ENCODE assay signal across 8 cellular contexts in the genomic region with DNA sequence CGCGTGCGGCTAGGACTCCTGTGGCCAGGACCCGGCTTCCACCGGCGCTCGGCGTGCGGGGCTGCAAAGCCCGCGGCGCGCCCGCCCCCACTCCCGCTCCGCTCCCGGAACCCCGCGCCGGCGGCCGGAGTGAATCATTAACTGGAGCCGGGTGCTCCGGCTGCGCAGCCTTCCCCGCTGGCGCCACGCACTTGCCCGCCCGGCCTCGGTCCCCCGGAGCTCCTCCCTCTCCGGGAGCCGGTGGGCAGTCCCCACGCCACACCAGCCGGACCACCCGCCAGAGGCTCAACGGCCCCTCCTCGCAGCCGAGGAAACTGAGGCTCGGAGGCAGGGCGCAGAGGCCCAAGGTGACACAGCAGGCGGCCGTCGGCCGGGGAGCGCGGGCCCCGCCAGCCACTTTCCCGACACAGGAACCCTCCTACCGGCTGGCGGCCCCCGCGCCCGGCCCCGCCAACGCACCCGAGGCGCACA. TPM values are rescaled to one million over a fixed set of nuclear protein-coding genes. Genes with fewer than 3 reads are reported as not detected.
DNase-seq lines count a peak whose midpoint lies in the region; ATAC-seq and TF ChIP-seq lines count a peak whose summit lies in the region.

No MANE protein-coding gene starts in this region.

- H3K36me3 ChIP-seq in body of pancreas (replicated peaks in 1 of 2; ENCODE audit: insufficient read depth in 1 of 2, low read depth in 2 of 2) (no peaks in the 10 kb centered on the region), upper lobe of left lung (no peaks in the 10 kb centered on the region)

- H3K4me1 ChIP-seq in body of pancreas (peaks cover 84% of the 10 kb centered on the region), upper lobe of left lung (peaks cover 86 to 91% (median 89%) of the 10 kb centered on the region in 4 donors)

- TF ChIP-seq POLR2A in body of pancreas (IDR thresholded peaks at IDR 0.05) (peak; percentile 53 to 71 (median 67)), upper lobe of left lung (IDR thresholded peaks at IDR 0.05) (no peak)

- peak; percentile 23 for ATAC-seq in GM19328 (IDR thresholded peaks at IDR 0.05; ENCODE audit: unreplicated experiment)
- peak; percentile 42 for ATAC-seq in HG03432 (IDR thresholded peaks at IDR 0.05; ENCODE audit: unreplicated experiment)
- peak; percentile 73 for ATAC-seq in body of pancreas
- ATAC-seq in upper lobe of left lung (ENCODE audit: low FRiP score in 2 of 2) = peak in 1 of 2 donors; percentile 58
- no peak for ATAC-seq in activated CD4-positive, CD25-positive, alpha-beta regulatory T cell treated with anti-CD3 and anti-CD28 coated beads, Interleukin-2, amount 50 U/mL, for 24 hours

- H3K4me3 ChIP-seq in body of pancreas (peak overlapping the region; percentile 46 to 53), upper lobe of left lung (peak overlapping the region; percentile 56 to 87 (median 78))

- H3K9me3 ChIP-seq in body of pancreas (no peaks in the 10 kb centered on the region), upper lobe of left lung (no peaks in the 10 kb centered on the region)

- H3K4me3 Mint-ChIP-seq in CD14-positive monocyte = peak overlapping the region in 1 of 2 donors; percentile 80

- no peak overlapping the region for H3K27ac Mint-ChIP-seq in CD14-positive monocyte

- peaks cover 2% of the 10 kb centered on the region for H3K4me1 Mint-ChIP-seq in CD14-positive monocyte

- H3K36me3 Mint-ChIP-seq in CD14-positive monocyte = peaks cover 0 to 1% of the 10 kb centered on the region in 2 donors

- no peak for TF ChIP-seq EP300 in upper lobe of left lung (IDR thresholded peaks at IDR 0.05)

- peak overlapping the region; percentile 96 to 99 (median 99) for H3K27ac ChIP-seq in body of pancreas
- peak overlapping the region; percentile 80 to 95 (median 93) for H3K27ac ChIP-seq in upper lobe of left lung

- intact Hi-C loops in CD14-positive monocyte (cut with micrococcal nuclease) (no loop called here), body of pancreas (cut with DNase I) (loop anchor here (10.0 kb wide), 1 partner anchor 54 kb away; no protein-coding TSS in a partner anchor)

- peaks cover 0 to 11% (median 2%) of the 10 kb centered on the region in 7 donors for H3K9me3 Mint-ChIP-seq in CD14-positive monocyte

- H3K27me3 Mint-ChIP-seq in CD14-positive monocyte (ENCODE audit: low read depth in 3 of 3) = peaks cover 88 to 99% (median 92%) of the 10 kb centered on the region in 3 donors

- 1% methylated on average over 51 of the region's 59 CpGs; no CpG with 5 or more reads in 1 of the 2 donors for WGBS in body of pancreas, 2 donors
- 2% methylated on average over 11 to 30 of the region's 59 CpGs for WGBS in upper lobe of left lung, 2 donors

- H3K27me3 ChIP-seq in body of pancreas = no peaks in the 10 kb centered on the region
- H3K27me3 ChIP-seq in upper lobe of left lung = peaks cover 0 to 6% (median 0%) of the 10 kb centered on the region in 4 donors

- TF ChIP-seq CTCF in CD14-positive monocyte (IDR thresholded peaks at IDR 0.05) = no peak
- TF ChIP-seq CTCF in body of pancreas (IDR thresholded peaks at IDR 0.05) = no peak
- no peak for TF ChIP-seq CTCF in upper lobe of left lung (IDR thresholded peaks at IDR 0.05)

- DNase-seq in CD14-positive monocyte (ENCODE audit: low spot score) = peak; percentile 33
- DNase-seq in body of pancreas = peak; percentile 79 to 86 (median 82)
- peak; percentile 81 for DNase-seq in left kidney (ENCODE audit: low read depth, low spot score)
- peak in 1 of 2 donors; percentile 92 for DNase-seq in upper lobe of left lung
- no peak for DNase-seq in occipital lobe (lab: John Stamatoyannopoulos, UW)

RNA-seq across cellular contexts. Expression of gene BCAR1, which starts 0.6 kb away (rescaled TPM):
- polyA plus RNA-seq in CD14-positive monocyte = not detected
- total RNA-seq in body of pancreas (10 to 100 TPM; 61.0 to 72.8 TPM), upper lobe of left lung (10 to 100 TPM; 32.9 to 87.2 (median 61.7) TPM), occipital lobe (15.4 TPM)

RNA-seq across cellular contexts. Expression of gene CTRB1, which starts 32.1 kb away (rescaled TPM):
- not detected for polyA plus RNA-seq in CD14-positive monocyte
- total RNA-seq in body of pancreas (over 10,000 TPM; 14,932 to 20,352 TPM), upper lobe of left lung (10 to 100 TPM in 1 of 6 donors, 1 to 10 TPM in 1, not detected in 4; 5.1 to 11.3 TPM), occipital lobe (not detected)

RNA-seq across cellular contexts. Expression of gene CTRB2, which starts 43.9 kb away (rescaled TPM):
- not detected for polyA plus RNA-seq in CD14-positive monocyte
- total RNA-seq in body of pancreas = over 10,000 TPM; 18,538 to 32,261 TPM
- 10 to 100 TPM in 1 of 6 donors, 1 to 10 TPM in 1, not detected in 4; 9.8 to 15.9 TPM for total RNA-seq in upper lobe of left lung
- total RNA-seq in occipital lobe = not detected

Comparison
In these comparisons a context has a peak if more than half of its experiments do, and no peak if none do; other contexts are left out.
1. ATAC-seq: peak in GM19328 (single experiment), HG03432 (single experiment) and body of pancreas (single experiment); none in activated CD4-positive, CD25-positive, alpha-beta regulatory T cell treated with anti-CD3 and anti-CD28 coated beads, Interleukin-2, amount 50 U/mL, for 24 hours (0 of 2).
2. POLR2A ChIP-seq: peak in body of pancreas (3 of 3); none in upper lobe of left lung (0 of 4).
3. RNA of gene CTRB1, which starts 32.1 kb away (total RNA-seq): 14,932 to 20,352 TPM in body of pancreas; 5.1 to 11.3 TPM in upper lobe of left lung and not detected in occipital lobe (single experiment); every median in the first group is over 1,000 times any median in the second.
4. RNA of gene CTRB2, which starts 43.9 kb away (total RNA-seq): 18,538 to 32,261 TPM in body of pancreas; 9.8 to 15.9 TPM in upper lobe of left lung and not detected in occipital lobe (single experiment); every median in the first group is over 1,000 times any median in the second.